Comparison of ENCODE assay signal across 38 cellular contexts in genomic region chr11:64963072-64963631, GRCh38. TPM values are rescaled to one million over a fixed set of nuclear protein-coding genes. Genes with fewer than 3 reads are reported as not detected.
A peak's percentile ranks its signal among the peaks of the same experiment; 100 is the strongest.
DNase-seq lines count a peak whose midpoint lies in the region; ATAC-seq, FAIRE-seq and TF ChIP-seq lines count a peak whose summit lies in the region.
"Had no signal": no experiment of that assay in that cellular context is flagged by ENCODE, and none has a peak within 500 bp of the region (broad histone marks: within the 10 kb centered on the region; RNA-seq: fewer than 3 reads in every experiment).

No MANE protein-coding gene starts in this region.

- WGBS in K562 (ENCODE audit: insufficient coverage, low coverage, missing lambda C conversion rate): 5% methylated on average over 5 of the region's 5 CpGs

- ATAC-seq in K562: peak; percentile 33; the same call in 2 of the 3 replicates
- ATAC-seq in activated CD4-positive, alpha-beta T cell treated with anti-CD3 and anti-CD28 coated beads for 36 hours: no peak
- ATAC-seq: A549; CD8-positive, alpha-beta T cell had no signal

- H3K79me2 ChIP-seq in K562 (ENCODE audit: control insufficient read depth, insufficient read depth, low read length): no peaks in the 10 kb centered on the region

- H4K20me1 ChIP-seq in K562 (replicated peaks; ENCODE audit: control insufficient read depth, insufficient read depth, low read length): no peaks in the 10 kb centered on the region
- H4K20me1 ChIP-seq: BLaER1; BLaER1 treated with 17β-estradiol and CSF1 and Interleukin-3, amounts not matched to agents 10 nM and 100 nM had no signal

- in situ Hi-C loops in K562 (cut with MboI): no loop called here

- no peaks in the 10 kb centered on the region for H3K9me3 Mint-ChIP-seq in activated CD4-positive, alpha-beta T cell treated with anti-CD3 and anti-CD28 coated beads for 36 hours (ENCODE audit: low read depth)
- H3K9me3 Mint-ChIP-seq: CD14-positive monocyte; CD4-positive, alpha-beta memory T cell; CD4-positive, alpha-beta T cell; CD4-positive, CD25-positive, alpha-beta regulatory T cell; CD8-positive, alpha-beta memory T cell; CD8-positive, alpha-beta T cell had no signal

- BruUV-seq in K562 (replicated peaks; lab: Mats Ljungman, UMichigan): no TSS peak

- no peak for TF ChIP-seq CTCF in K562 (IDR thresholded peaks at IDR 0.05 in 2 of 3, conservative IDR thresholded peaks at IDR 0.05 in 1 of 3; ENCODE audit: insufficient read depth in 2 of 3, low read depth in 1 of 3, low read length in 3 of 3)

- peaks cover 3% of the 10 kb centered on the region for H3K27me3 Mint-ChIP-seq in activated CD4-positive, alpha-beta T cell treated with anti-CD3 and anti-CD28 coated beads for 36 hours

- no peaks in the 10 kb centered on the region for H3K36me3 ChIP-seq in K562 (ENCODE audit: control insufficient read depth, insufficient read depth, low read length)
- H3K36me3 ChIP-seq: BE2C; BLaER1; BLaER1 treated with 17β-estradiol and CSF1 and Interleukin-3, amounts not matched to agents 10 nM and 100 nM had no signal

- intact Hi-C loops in K562 (cut with micrococcal nuclease): no loop called here
- intact Hi-C loops in activated CD4-positive, alpha-beta T cell treated with anti-CD3 and anti-CD28 coated beads for 36 hours (cut with DNase I, micrococcal nuclease): no loop called here

- no peak overlapping the region for H3K27ac ChIP-seq in K562 (ENCODE audit: extremely low read depth, low read depth, low read length)
- H3K27ac ChIP-seq: 22Rv1; A549; BLaER1; BLaER1 treated with 17β-estradiol and CSF1 and Interleukin-3, amounts not matched to agents 10 nM and 100 nM; C4-2B had no signal

- no peaks in the 10 kb centered on the region for H3K9me1 ChIP-seq in K562 (ENCODE audit: control insufficient read depth, insufficient read depth, low read length)

- no peak overlapping the region for H3K4me3 ChIP-seq in K562
- H3K4me3 ChIP-seq: A549; BLaER1; BLaER1 treated with 17β-estradiol and CSF1 and Interleukin-3, amounts not matched to agents 10 nM and 100 nM had no signal

- H3K4me2 ChIP-seq in K562 (ENCODE audit: insufficient read depth, low read length): no peak overlapping the region
- H3K4me2 ChIP-seq: A549, BLaER1 had no signal

- CTCF ChIA-PET in K562 (lab: Yijun Ruan, JAX; ENCODE audit: low intra/inter-chr PET ratio): interaction anchor here (0.6 kb wide), 1 partner anchor 312 kb away, joined by 4 read pairs; no protein-coding TSS in a partner anchor
- CTCF ChIA-PET in activated CD4-positive, alpha-beta T cell treated with anti-CD3 and anti-CD28 coated beads for 36 hours (lab: Charles Lee): interaction anchor here (0.7 to 1.4 kb wide), 3 partner anchors 115 to 460 kb away, joined by 3 to 5 read pairs (median 3); partner anchors contain the start of gene NEAT1

- FAIRE-seq in K562 (lab: Jason Lieb, UNC): no peak
- FAIRE-seq: A204.1, A549, D721Med had no signal

- no peak for TF ChIP-seq POLR2A in K562 (conservative IDR thresholded peaks at IDR 0.05)

- no peaks in the 10 kb centered on the region for H3K9me3 ChIP-seq in K562 (replicated peaks; ENCODE audit: control insufficient read depth, insufficient read depth, low read depth, low read length)
- H3K9me3 ChIP-seq: A549; BE2C; BLaER1; BLaER1 treated with 17β-estradiol and CSF1 and Interleukin-3, amounts not matched to agents 10 nM and 100 nM; Caco-2 had no signal

- H2AFZ ChIP-seq in K562 (ENCODE audit: low read depth, low read length): no peak overlapping the region

- no peak overlapping the region for H3K9ac ChIP-seq in K562 (ENCODE audit: insufficient read depth in 1 of 2, low read depth in 2 of 2, low read length in 2 of 2)
- H3K9ac ChIP-seq: BLaER1; BLaER1 treated with 17β-estradiol and CSF1 and Interleukin-3, amounts not matched to agents 10 nM and 100 nM had no signal

- no peaks in the 10 kb centered on the region; a peak in 1 of 5 replicates for H3K27me3 ChIP-seq in K562 (ENCODE audit: control insufficient read depth in 2 of 2, insufficient read depth in 2 of 2, low read length in 2 of 2)
- H3K27me3 ChIP-seq: BE2C; BLaER1; BLaER1 treated with 17β-estradiol and CSF1 and Interleukin-3, amounts not matched to agents 10 nM and 100 nM had no signal

- H3K27ac Mint-ChIP-seq in activated CD4-positive, alpha-beta T cell treated with anti-CD3 and anti-CD28 coated beads for 36 hours: no peak overlapping the region
- H3K27ac Mint-ChIP-seq: B cell; CD14-positive monocyte; CD4-positive, alpha-beta memory T cell; CD4-positive, alpha-beta T cell; CD4-positive, CD25-positive, alpha-beta regulatory T cell; CD8-positive, alpha-beta memory T cell; CD8-positive, alpha-beta T cell had no signal

- H3K4me3 Mint-ChIP-seq in activated CD4-positive, alpha-beta T cell treated with anti-CD3 and anti-CD28 coated beads for 36 hours: no peak overlapping the region
- H3K4me3 Mint-ChIP-seq: B cell; CD14-positive monocyte; CD4-positive, alpha-beta memory T cell; CD4-positive, alpha-beta T cell; CD4-positive, CD25-positive, alpha-beta regulatory T cell; CD8-positive, alpha-beta memory T cell; CD8-positive, alpha-beta T cell had no signal

- no peak for TF ChIP-seq RAD21 in K562 (CRISPR knock-in tag; conservative IDR thresholded peaks at IDR 0.05 in 1 of 2, IDR thresholded peaks at IDR 0.05 in 1 of 2)

- peaks cover 4 to 11% of the 10 kb centered on the region in 2 experiments; a peak in 3 of 5 replicates for H3K4me1 ChIP-seq in K562 (replicated peaks in 1 of 2; ENCODE audit: control insufficient read depth in 2 of 2, insufficient read depth in 2 of 2, low read length in 2 of 2)
- H3K4me1 ChIP-seq: A549, BE2C had no signal

- no peaks in the 10 kb centered on the region for H3K36me3 Mint-ChIP-seq in activated CD4-positive, alpha-beta T cell treated with anti-CD3 and anti-CD28 coated beads for 36 hours (ENCODE audit: low read depth)
- H3K36me3 Mint-ChIP-seq: CD14-positive monocyte; CD4-positive, alpha-beta memory T cell; CD4-positive, CD25-positive, alpha-beta regulatory T cell; CD8-positive, alpha-beta T cell had no signal

- TF ChIP-seq EP300 in K562 (IDR thresholded peaks at IDR 0.05; ENCODE audit: low read length): no peak

- POLR2A ChIA-PET in K562 (lab: Yijun Ruan, JAX): interaction anchor here (0.6 to 1.9 kb wide), 5 partner anchors 12 to 59 kb away, joined by 3 to 6 read pairs (median 4); partner anchors contain the start of gene GPHA2
- POLR2A ChIA-PET in activated CD4-positive, alpha-beta T cell treated with anti-CD3 and anti-CD28 coated beads for 36 hours (lab: Charles Lee): no interaction called here

- DNase-seq in OCI-M1 (lab: John Stamatoyannopoulos, UW) (peak; percentile 11), K562 (ENCODE audit: extremely low read depth in 1 of 4, low spot score in 3 of 4) (no peak), putamen (ENCODE audit: low spot score) (no peak)
- no peak for DNase-seq in activated CD4-positive, alpha-beta T cell treated with anti-CD3 and anti-CD28 coated beads for 36 hours
- DNase-seq: 8988T; ACHN; AML-193; BE2C; C1 segment of cervical spinal cord; Caco-2; Calu3; CD4-positive, alpha-beta memory T cell; CD4-positive, alpha-beta T cell; CD4-positive, CD25-positive, alpha-beta regulatory T cell; CD8-positive, alpha-beta memory T cell; CD8-positive, alpha-beta T cell; COR-L47; DMS 273 treated with DMSO at 0.1 percent for 48 hours; DMS153; DMS53; DMS79; DMS79 treated with DMSO at 0.1 percent for 48 hours; DND-41; EL had no signal

- H3K4me1 Mint-ChIP-seq in activated CD4-positive, alpha-beta T cell treated with anti-CD3 and anti-CD28 coated beads for 36 hours: peaks cover 19% of the 10 kb centered on the region
- H3K4me1 Mint-ChIP-seq: CD4-positive, CD25-positive, alpha-beta regulatory T cell; CD8-positive, alpha-beta memory T cell had no signal

RNA-seq across cellular contexts. Expression of gene MAJIN, which starts 8.8 kb away (rescaled TPM):
- total RNA-seq in K562 (2011; cell fraction: chromatin; rRNA removed; ENCODE audit: low replicate concordance): 0.30 TPM in 1 of 2 replicates, not detected in the other
- total RNA-seq in K562 (2011; cell fraction: nucleolus; rRNA removed): 0.33 TPM in 1 of 2 replicates, not detected in the other
- total RNA-seq in K562 (2011; cell fraction: nucleoplasm; rRNA removed): 0.38 TPM in 1 of 2 replicates, not detected in the other
- total RNA-seq in K562 (2014; rRNA removed) (0.12 TPM in 1 of 2 replicates, not detected in the other), K562 (2014; rRNA removed; fragmentation: Illumina TruSeq; extraction: Trizol) (0.18 and 0.29 TPM in 2 replicates), K562 (2015; rRNA removed; fragmentation: Illumina TruSeq; extraction: Trizol) (0.68 and 0.83 TPM in 2 replicates), K562 (2021) (0.24 TPM in 1 of 2 replicates, not detected in the other)
- polyA plus RNA-seq in K562 (2011; rRNA removed) (0.28 and 0.42 TPM in 2 replicates), K562 (2014; fragmentation: Illumina TruSeq; extraction: Trizol) (0.39 TPM in 1 of 2 replicates, not detected in the other), K562 (2014; fragmentation: Nextera tagmentation; extraction: Ambion mirVana) (under 1 TPM in 1 of 2 experiments, not detected in 1; 0.21 TPM), K562 (2014; rRNA removed) (0.17 and 0.30 TPM in 2 replicates)
- polyA plus RNA-seq in K562 (2011; cell fraction: cytosol; rRNA removed): 0.63 and 1.4 TPM in 2 replicates
- 0.13 and 0.74 TPM in 2 replicates for polyA plus RNA-seq in K562 (2011; cell fraction: nucleus; rRNA removed)
- polyA plus RNA-seq in K562 (2012): 0.09 and 0.15 TPM in 2 replicates
- 0.11 and 0.21 TPM in 2 replicates for polyA minus RNA-seq in K562 (2011; rRNA and poly(A)+ RNA removed)
- polyA minus RNA-seq in K562 (2011; cell fraction: cytosol; rRNA and poly(A)+ RNA removed): not detected in 2 replicates
- polyA minus RNA-seq in K562 (2011; cell fraction: nucleus; rRNA and poly(A)+ RNA removed): not detected in 2 replicates
- 1 to 10 TPM; 1.2 to 1.6 TPM for total RNA-seq in activated CD4-positive, alpha-beta T cell treated with anti-CD3 and anti-CD28 coated beads for 36 hours
- total RNA-seq: A172; A673; Caco-2; Calu3; CD4-positive, CD25-positive, alpha-beta regulatory T cell; CD8-positive, alpha-beta memory T cell; CD8-positive, alpha-beta T cell; Daoy had no signal
- polyA plus RNA-seq: AG04450; BJ; CD14-positive monocyte; CD4-positive, alpha-beta memory T cell; CD8-positive, alpha-beta memory T cell had no signal

RNA-seq across cellular contexts. Expression of gene GPHA2, which starts 27.5 kb away (rescaled TPM):
- total RNA-seq in K562 (2011; cell fraction: chromatin; rRNA removed; ENCODE audit: low replicate concordance): not detected in 2 replicates
- not detected in 2 replicates for total RNA-seq in K562 (2011; cell fraction: nucleolus; rRNA removed)
- not detected in 2 replicates for total RNA-seq in K562 (2011; cell fraction: nucleoplasm; rRNA removed)
- not detected in 2 replicates for total RNA-seq in K562 (2014; rRNA removed)
- total RNA-seq in K562 (2014; rRNA removed; fragmentation: Illumina TruSeq; extraction: Trizol): not detected in 2 replicates
- 0.22 TPM in 1 of 2 replicates, not detected in the other for total RNA-seq in K562 (2015; rRNA removed; fragmentation: Illumina TruSeq; extraction: Trizol)
- not detected in 2 replicates for total RNA-seq in K562 (2021)
- not detected in 2 replicates for polyA plus RNA-seq in K562 (2011; rRNA removed)
- polyA plus RNA-seq in K562 (2011; cell fraction: cytosol; rRNA removed): not detected in 2 replicates
- polyA plus RNA-seq in K562 (2011; cell fraction: nucleus; rRNA removed): 0.74 and 0.88 TPM in 2 replicates
- polyA plus RNA-seq in K562 (2012): not detected in 2 replicates
- polyA plus RNA-seq in K562 (2014; fragmentation: Illumina TruSeq; extraction: Trizol): not detected in 2 replicates
- polyA plus RNA-seq in K562 (2014; fragmentation: Nextera tagmentation; extraction: Ambion mirVana): under 1 TPM in 1 of 2 experiments, not detected in 1; 0.17 TPM
- 1.4 TPM in 1 of 2 replicates, not detected in the other for polyA plus RNA-seq in K562 (2014; rRNA removed)
- not detected in 2 replicates for polyA minus RNA-seq in K562 (2011; rRNA and poly(A)+ RNA removed)
- not detected in 2 replicates for polyA minus RNA-seq in K562 (2011; cell fraction: cytosol; rRNA and poly(A)+ RNA removed)
- polyA minus RNA-seq in K562 (2011; cell fraction: nucleus; rRNA and poly(A)+ RNA removed): not detected in 2 replicates
- under 1 TPM in 1 of 2 experiments, not detected in 1; 0.34 TPM for total RNA-seq in activated CD4-positive, alpha-beta T cell treated with anti-CD3 and anti-CD28 coated beads for 36 hours
- total RNA-seq: A172; A673; Caco-2; Calu3; CD4-positive, CD25-positive, alpha-beta regulatory T cell; CD8-positive, alpha-beta memory T cell; CD8-positive, alpha-beta T cell; Daoy had no signal
- polyA plus RNA-seq: A549; AG04450; BJ; CD14-positive monocyte; CD4-positive, alpha-beta memory T cell; CD4-positive, CD25-positive, alpha-beta regulatory T cell; CD8-positive, alpha-beta memory T cell had no signal

RNA-seq across cellular contexts. Expression of gene BATF2, which starts 33.6 kb away (rescaled TPM):
- 6.5 and 18.2 TPM in 2 replicates for total RNA-seq in K562 (2011; cell fraction: chromatin; rRNA removed; ENCODE audit: low replicate concordance)
- total RNA-seq in K562 (2011; cell fraction: nucleolus; rRNA removed): 10.7 and 15.0 TPM in 2 replicates
- total RNA-seq in K562 (2011; cell fraction: nucleoplasm; rRNA removed): 7.7 and 8.2 TPM in 2 replicates
- total RNA-seq in K562 (2014; rRNA removed): 7.0 and 7.3 TPM in 2 replicates
- total RNA-seq in K562 (2014; rRNA removed; fragmentation: Illumina TruSeq; extraction: Trizol): 2.5 and 3.1 TPM in 2 replicates
- 4.4 and 4.8 TPM in 2 replicates for total RNA-seq in K562 (2015; rRNA removed; fragmentation: Illumina TruSeq; extraction: Trizol)
- total RNA-seq in K562 (2021): 8.7 TPM in 2 replicates
- polyA plus RNA-seq in K562 (2011; rRNA removed): 7.2 and 9.0 TPM in 2 replicates
- polyA plus RNA-seq in K562 (2011; cell fraction: cytosol; rRNA removed): 8.1 and 21.2 TPM in 2 replicates
- 5.7 and 9.2 TPM in 2 replicates for polyA plus RNA-seq in K562 (2011; cell fraction: nucleus; rRNA removed)
- polyA plus RNA-seq in K562 (2012): 7.4 and 11.4 TPM in 2 replicates
- 8.9 and 10.0 TPM in 2 replicates for polyA plus RNA-seq in K562 (2014; fragmentation: Illumina TruSeq; extraction: Trizol)
- 1 to 10 TPM; 1.7 to 1.9 TPM for polyA plus RNA-seq in K562 (2014; fragmentation: Nextera tagmentation; extraction: Ambion mirVana)
- polyA plus RNA-seq in K562 (2014; rRNA removed): 5.2 and 6.4 TPM in 2 replicates
- 4.9 and 7.0 TPM in 2 replicates for polyA minus RNA-seq in K562 (2011; rRNA and poly(A)+ RNA removed)
- 5.3 and 7.1 TPM in 2 replicates for polyA minus RNA-seq in K562 (2011; cell fraction: cytosol; rRNA and poly(A)+ RNA removed)
- 3.9 and 4.1 TPM in 2 replicates for polyA minus RNA-seq in K562 (2011; cell fraction: nucleus; rRNA and poly(A)+ RNA removed)
- not detected for total RNA-seq in activated CD4-positive, alpha-beta T cell treated with anti-CD3 and anti-CD28 coated beads for 36 hours
- total RNA-seq: A673; CD4-positive, alpha-beta T cell; CD4-positive, CD25-positive, alpha-beta regulatory T cell; CD8-positive, alpha-beta T cell; Daoy had no signal
- polyA plus RNA-seq: CD4-positive, alpha-beta memory T cell; CD4-positive, CD25-positive, alpha-beta regulatory T cell; CD8-positive, alpha-beta memory T cell had no signal

RNA-seq across cellular contexts. Expression of gene PPP2R5B, which starts 38.7 kb away (rescaled TPM):
- total RNA-seq in K562 (2011; cell fraction: chromatin; rRNA removed; ENCODE audit: low replicate concordance): 18.6 and 35.5 TPM in 2 replicates
- total RNA-seq in K562 (2011; cell fraction: nucleolus; rRNA removed): 16.1 and 22.7 TPM in 2 replicates
- total RNA-seq in K562 (2011; cell fraction: nucleoplasm; rRNA removed): 17.8 and 18.6 TPM in 2 replicates
- total RNA-seq in K562 (2014; rRNA removed): 3.3 and 5.2 TPM in 2 replicates
- 1.8 and 3.2 TPM in 2 replicates for total RNA-seq in K562 (2014; rRNA removed; fragmentation: Illumina TruSeq; extraction: Trizol)
- 2.5 and 2.6 TPM in 2 replicates for total RNA-seq in K562 (2015; rRNA removed; fragmentation: Illumina TruSeq; extraction: Trizol)
- 6.4 and 7.8 TPM in 2 replicates for total RNA-seq in K562 (2021)
- 7.3 and 11.1 TPM in 2 replicates for polyA plus RNA-seq in K562 (2011; rRNA removed)
- 9.0 and 9.1 TPM in 2 replicates for polyA plus RNA-seq in K562 (2011; cell fraction: cytosol; rRNA removed)
- polyA plus RNA-seq in K562 (2011; cell fraction: nucleus; rRNA removed): 46.9 and 48.0 TPM in 2 replicates
- polyA plus RNA-seq in K562 (2012): 5.8 and 10.7 TPM in 2 replicates
- 5.1 and 5.2 TPM in 2 replicates for polyA plus RNA-seq in K562 (2014; fragmentation: Illumina TruSeq; extraction: Trizol)
- under 1 TPM; 0.10 to 0.13 TPM for polyA plus RNA-seq in K562 (2014; fragmentation: Nextera tagmentation; extraction: Ambion mirVana)
- 5.1 and 6.1 TPM in 2 replicates for polyA plus RNA-seq in K562 (2014; rRNA removed)
- polyA minus RNA-seq in K562 (2011; rRNA and poly(A)+ RNA removed): 3.4 and 4.0 TPM in 2 replicates
- 3.6 and 3.9 TPM in 2 replicates for polyA minus RNA-seq in K562 (2011; cell fraction: cytosol; rRNA and poly(A)+ RNA removed)
- polyA minus RNA-seq in K562 (2011; cell fraction: nucleus; rRNA and poly(A)+ RNA removed): 4.8 and 5.9 TPM in 2 replicates
- 10 to 100 TPM; 13.2 to 13.5 TPM for total RNA-seq in activated CD4-positive, alpha-beta T cell treated with anti-CD3 and anti-CD28 coated beads for 36 hours

RNA-seq across cellular contexts. Expression of gene ATG2A, which starts 46.1 kb away (rescaled TPM):
- total RNA-seq in K562 (2011; cell fraction: chromatin; rRNA removed; ENCODE audit: low replicate concordance): 50.6 and 183 TPM in 2 replicates
- total RNA-seq in K562 (2011; cell fraction: nucleolus; rRNA removed): 131 and 133 TPM in 2 replicates
- total RNA-seq in K562 (2011; cell fraction: nucleoplasm; rRNA removed): 70.0 and 70.2 TPM in 2 replicates
- 22.2 and 22.4 TPM in 2 replicates for total RNA-seq in K562 (2014; rRNA removed)
- 3.2 and 3.6 TPM in 2 replicates for total RNA-seq in K562 (2014; rRNA removed; fragmentation: Illumina TruSeq; extraction: Trizol)
- total RNA-seq in K562 (2015; rRNA removed; fragmentation: Illumina TruSeq; extraction: Trizol): 6.2 and 7.7 TPM in 2 replicates
- 37.7 and 45.9 TPM in 2 replicates for total RNA-seq in K562 (2021)
- polyA plus RNA-seq in K562 (2011; rRNA removed): 4.6 and 11.2 TPM in 2 replicates
- polyA plus RNA-seq in K562 (2011; cell fraction: cytosol; rRNA removed): 6.2 and 17.3 TPM in 2 replicates
- 42.8 and 78.0 TPM in 2 replicates for polyA plus RNA-seq in K562 (2011; cell fraction: nucleus; rRNA removed)
- 22.5 and 32.9 TPM in 2 replicates for polyA plus RNA-seq in K562 (2012)
- 5.2 and 15.8 TPM in 2 replicates for polyA plus RNA-seq in K562 (2014; fragmentation: Illumina TruSeq; extraction: Trizol)
- polyA plus RNA-seq in K562 (2014; fragmentation: Nextera tagmentation; extraction: Ambion mirVana): under 1 TPM; 0.25 to 0.53 TPM
- 21.0 and 21.6 TPM in 2 replicates for polyA plus RNA-seq in K562 (2014; rRNA removed)
- 5.7 and 7.2 TPM in 2 replicates for polyA minus RNA-seq in K562 (2011; rRNA and poly(A)+ RNA removed)
- polyA minus RNA-seq in K562 (2011; cell fraction: cytosol; rRNA and poly(A)+ RNA removed): 18.2 and 19.4 TPM in 2 replicates
- polyA minus RNA-seq in K562 (2011; cell fraction: nucleus; rRNA and poly(A)+ RNA removed): 45.1 and 49.8 TPM in 2 replicates
- total RNA-seq in activated CD4-positive, alpha-beta T cell treated with anti-CD3 and anti-CD28 coated beads for 36 hours: 10 to 100 TPM; 15.8 to 16.7 TPM
